1 cellular context compared by ENCODE assay signal in genomic region chr16:85346404-85347212, GRCh38.
A peak's percentile ranks its signal among the peaks of the same experiment; 100 is the strongest.
TF ChIP-seq lines count a peak whose summit lies in the region.

No MANE protein-coding gene starts in this region.

TF ChIP-seq in K562, 482 proteins besides CTCF, POLR2A, EP300 and RAD21 (continued from another document and continues in another):
- no peak for TF ChIP-seq ZKSCAN3 (CRISPR knock-in tag; IDR thresholded peaks at IDR 0.05)
- no peak for TF ChIP-seq ZNF263 (CRISPR knock-in tag; IDR thresholded peaks at IDR 0.05; ENCODE audit: borderline replicate concordance)
- no peak for TF ChIP-seq THRA (IDR thresholded peaks at IDR 0.05)
- TF ChIP-seq ZNF77 (CRISPR knock-in tag; IDR thresholded peaks at IDR 0.05) = no peak
- no peak for TF ChIP-seq CREBBP (IDR thresholded peaks at IDR 0.05; ENCODE audit: low read depth, low read length)
- TF ChIP-seq MXD1 (CRISPR knock-in tag; IDR thresholded peaks at IDR 0.05; ENCODE audit: borderline replicate concordance, poor library complexity, severe bottlenecking) = no peak
- no peak for TF ChIP-seq NCOA6 (IDR thresholded peaks at IDR 0.05)
- no peak for TF ChIP-seq TEAD1 (CRISPR knock-in tag; IDR thresholded peaks at IDR 0.05)
- TF ChIP-seq TCF7L2 (IDR thresholded peaks at IDR 0.05; ENCODE audit: low read depth, low read length) = no peak
- no peak for TF ChIP-seq TEAD2 (tag; IDR thresholded peaks at IDR 0.05)
- TF ChIP-seq ZNF280A (IDR thresholded peaks at IDR 0.05; ENCODE audit: low read depth, partially characterized antibody) = peak; percentile 69
- no peak for TF ChIP-seq SNAPC5 (CRISPR knock-in tag; IDR thresholded peaks at IDR 0.05)
- peak; percentile 87 for TF ChIP-seq RAD51 (IDR thresholded peaks at IDR 0.05; ENCODE audit: borderline replicate concordance, low read depth)
- TF ChIP-seq CLOCK (CRISPR knock-in tag; IDR thresholded peaks at IDR 0.05; ENCODE audit: borderline replicate concordance) = no peak
- no peak for TF ChIP-seq KAT2B (IDR thresholded peaks at IDR 0.05; ENCODE audit: low read depth, low read length)
- peak; percentile 9 for TF ChIP-seq POLR2B (IDR thresholded peaks at IDR 0.05; ENCODE audit: low read depth, partially characterized antibody)
- no peak for TF ChIP-seq ESRRA (IDR thresholded peaks at IDR 0.05; ENCODE audit: borderline replicate concordance, low read depth)
- no peak for TF ChIP-seq MYBL2 (IDR thresholded peaks at IDR 0.05; ENCODE audit: low read depth)
- no peak for TF ChIP-seq MYBL2 (CRISPR knock-in tag; IDR thresholded peaks at IDR 0.05; ENCODE audit: borderline replicate concordance)
- TF ChIP-seq ARID1B (IDR thresholded peaks at IDR 0.05) = no peak
- no peak; the same call in none of the 2 replicates for TF ChIP-seq ZBTB2 (IDR thresholded peaks at IDR 0.05)
- peak; percentile 69 for TF ChIP-seq HBP1 (CRISPR knock-in tag; IDR thresholded peaks at IDR 0.05)
- TF ChIP-seq KLF1 (tag; IDR thresholded peaks at IDR 0.05) = no peak
- TF ChIP-seq POLR3A (IDR thresholded peaks at IDR 0.05; ENCODE audit: borderline replicate concordance, extremely low read depth, insufficient read depth, insufficient read length) = no peak
- no peak for TF ChIP-seq ELF1 (tag; IDR thresholded peaks at IDR 0.05)
- no peak for TF ChIP-seq ZNF431 (CRISPR knock-in tag; IDR thresholded peaks at IDR 0.05)
- TF ChIP-seq ZBTB1 (CRISPR knock-in tag; IDR thresholded peaks at IDR 0.05; ENCODE audit: borderline replicate concordance, low read depth) = no peak
- TF ChIP-seq NKRF (IDR thresholded peaks at IDR 0.05; ENCODE audit: borderline replicate concordance) = no peak; the same call in 1 of the 2 replicates
- TF ChIP-seq AFF1 (IDR thresholded peaks at IDR 0.05; ENCODE audit: low read depth in 1 of 2, partially characterized antibody in 2 of 2) = no peak
- TF ChIP-seq ZNF165 (CRISPR knock-in tag; IDR thresholded peaks at IDR 0.05; ENCODE audit: borderline replicate concordance) = no peak
- TF ChIP-seq ZNF436 (CRISPR knock-in tag; IDR thresholded peaks at IDR 0.05) = no peak
- no peak for TF ChIP-seq ZFPM2 (CRISPR knock-in tag; IDR thresholded peaks at IDR 0.05)
- TF ChIP-seq MAX (CRISPR knock-in tag; IDR thresholded peaks at IDR 0.05) = no peak
- no peak for TF ChIP-seq PHF20 (IDR thresholded peaks at IDR 0.05; ENCODE audit: partially characterized antibody)
- no peak for TF ChIP-seq ZC3H11A (IDR thresholded peaks at IDR 0.05; ENCODE audit: low read depth, low read length)
- no peak for TF ChIP-seq SIN3A (IDR thresholded peaks at IDR 0.05; ENCODE audit: borderline replicate concordance in 2 of 2, control insufficient read depth in 1 of 2, low read depth in 2 of 2, low read length in 2 of 2)
- TF ChIP-seq POLR3G (IDR thresholded peaks at IDR 0.05; ENCODE audit: extremely low read depth, insufficient read length, insufficient replicate concordance) = no peak
- 0 out of 2 replicates have a peak, but pooled peaks have one; percentile 8 for TF ChIP-seq ZFP91 (CRISPR knock-in tag; IDR thresholded peaks at IDR 0.05)
- no peak for TF ChIP-seq NR2F6 (CRISPR knock-in tag; IDR thresholded peaks at IDR 0.05)
- peak; percentile 2; the same call in 1 of the 2 replicates for TF ChIP-seq CBFA2T3 (IDR thresholded peaks at IDR 0.05)
- no peak for TF ChIP-seq STAG1 (CRISPR knock-in tag; IDR thresholded peaks at IDR 0.05; ENCODE audit: borderline replicate concordance)
- peak in 1 of 2 experiments; percentile 54; a peak in 1 of 3 replicates for TF ChIP-seq CBX3 (IDR thresholded peaks at IDR 0.05; ENCODE audit: borderline replicate concordance in 1 of 2, low read length in 2 of 2)
- no peak for TF ChIP-seq NCOA4 (IDR thresholded peaks at IDR 0.05; ENCODE audit: partially characterized antibody)
